Comparison of ENCODE assay signal across 8 cellular contexts in the genomic region with DNA sequence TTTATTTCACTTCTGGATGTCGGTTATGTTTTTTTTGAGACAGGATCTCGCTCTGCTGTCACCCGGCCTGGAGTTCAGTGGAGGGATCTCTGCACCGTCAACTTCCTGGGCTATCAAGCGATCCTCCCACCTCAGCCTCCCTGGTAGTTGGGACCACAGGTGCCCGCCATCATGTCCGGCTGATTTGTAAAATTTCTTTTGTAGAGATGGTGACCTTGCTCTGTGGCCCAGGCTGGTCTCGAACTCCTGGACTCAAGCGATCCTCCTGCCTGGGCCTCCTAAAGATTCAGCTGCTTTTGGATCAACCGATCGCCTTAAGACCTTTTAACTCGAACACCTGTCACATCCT. TPM values are rescaled to one million over a fixed set of nuclear protein-coding genes. Genes with fewer than 3 reads are reported as not detected.
DNase-seq lines count a peak whose midpoint lies in the region; ATAC-seq and TF ChIP-seq lines count a peak whose summit lies in the region.

No MANE protein-coding gene starts in this region.

- POLR2A ChIA-PET in Caco-2 (lab: Charles Lee) = interaction anchor here (0.6 to 1.6 kb wide), 5 partner anchors 35 to 257 kb away, joined by 4 to 10 read pairs (median 6); a partner anchor contains a TSS

- TF ChIP-seq POLR2A in lower leg skin (IDR thresholded peaks at IDR 0.05) = no peak

- H3K4me3 ChIP-seq in Caco-2 (ENCODE audit: low read depth, low read length) = peak overlapping the region; percentile 100
- peak overlapping the region; percentile 76 to 86 for H3K4me3 ChIP-seq in ascending aorta
- peak overlapping the region; percentile 100 for H3K4me3 ChIP-seq in lower leg skin (ENCODE audit: low read depth, poor library complexity, severe bottlenecking)

- H3K4me3 Mint-ChIP-seq in Caco-2 (ENCODE audit: unreplicated experiment) = peak overlapping the region; percentile 95
- peak overlapping the region; percentile 93 for H3K4me3 Mint-ChIP-seq in type B pancreatic cell

- intact Hi-C loops in Caco-2 (cut with micrococcal nuclease; ENCODE audit: unreplicated experiment) (loop anchor here (5.0 kb wide), 1 partner anchor 183 kb away; no protein-coding TSS in a partner anchor), ascending aorta (cut with DNase I) (loop anchor here (1.0 to 5.0 kb wide), 8 partner anchors 43 to 988 kb away; a partner anchor contains a TSS), lower leg skin (cut with DNase I; ENCODE audit: low total_unique reads) (no loop called here)

- 8 to 12% methylated on average over 8 to 12 of the region's 12 CpGs for WGBS in lower leg skin, 2 donors

- H3K27me3 Mint-ChIP-seq in Caco-2 (ENCODE audit: insufficient read depth, unreplicated experiment) (no peaks in the 10 kb centered on the region), type B pancreatic cell (no peaks in the 10 kb centered on the region)

- TF ChIP-seq CTCF in Caco-2 (IDR thresholded peaks at IDR 0.05; ENCODE audit: insufficient read depth in 1 of 2, low read depth in 1 of 2, low read length in 1 of 2, severe bottlenecking in 1 of 2, unreplicated experiment in 1 of 2) = no peak
- no peak for TF ChIP-seq CTCF in ascending aorta (IDR thresholded peaks at IDR 0.05)
- no peak for TF ChIP-seq CTCF in lower leg skin (IDR thresholded peaks at IDR 0.05)
- TF ChIP-seq CTCF in type B pancreatic cell (conservative IDR thresholded peaks at IDR 0.05) = no peak

- DNase-seq in Caco-2 (no peak), ascending aorta (ENCODE audit: low spot score in 2 of 2) (no peak), lower leg skin (ENCODE audit: low spot score in 2 of 2) (no peak), type B pancreatic cell (ENCODE audit: extremely low spot score, unreplicated experiment) (no peak), NCI-H1092 (lab: John Stamatoyannopoulos, UW) (no peak), HK-2 (ENCODE audit: unreplicated experiment) (no peak)

- CTCF ChIA-PET in Caco-2 (lab: Charles Lee) = no interaction called here

- H3K27ac Mint-ChIP-seq in Caco-2 (ENCODE audit: unreplicated experiment) (peak overlapping the region; percentile 96), type B pancreatic cell (peak overlapping the region; percentile 94)

- H3K36me3 ChIP-seq in Caco-2 (ENCODE audit: control insufficient read depth, insufficient read depth, low read length) = peaks cover 3% of the 10 kb centered on the region; the same call in 1 of the 2 replicates
- H3K36me3 ChIP-seq in ascending aorta = peaks cover 3 to 8% of the 10 kb centered on the region in 2 donors

- H3K4me1 Mint-ChIP-seq in Caco-2 (ENCODE audit: low read depth, unreplicated experiment) = peaks cover 6% of the 10 kb centered on the region
- peaks cover 8% of the 10 kb centered on the region for H3K4me1 Mint-ChIP-seq in type B pancreatic cell (ENCODE audit: unreplicated experiment)

- BruUV-seq in Caco-2 (replicated peaks; lab: Mats Ljungman, UMichigan) = TSS peak; percentile 90

- H3K9me3 ChIP-seq in Caco-2 = 0 out of 2 replicates have a peak, but pooled peaks cover 3% of the 10 kb centered on the region
- H3K9me3 ChIP-seq in ascending aorta = peaks cover 8 to 9% of the 10 kb centered on the region in 2 donors

- H3K27me3 ChIP-seq in Caco-2 (replicated peaks; ENCODE audit: control insufficient read depth, insufficient read depth, low read length) = no peaks in the 10 kb centered on the region
- no peaks in the 10 kb centered on the region for H3K27me3 ChIP-seq in ascending aorta

- H3K36me3 Mint-ChIP-seq in Caco-2 (ENCODE audit: insufficient read depth, unreplicated experiment) = peaks cover 53% of the 10 kb centered on the region
- H3K36me3 Mint-ChIP-seq in type B pancreatic cell = peaks cover 21% of the 10 kb centered on the region

- ATAC-seq in HG03196 (IDR thresholded peaks at IDR 0.05; ENCODE audit: unreplicated experiment) = peak; percentile 7
- ATAC-seq in HG02571 (IDR thresholded peaks at IDR 0.05; ENCODE audit: unreplicated experiment) = no peak

- H3K9me3 Mint-ChIP-seq in Caco-2 (ENCODE audit: unreplicated experiment) = peaks cover 21% of the 10 kb centered on the region
- peaks cover 5% of the 10 kb centered on the region for H3K9me3 Mint-ChIP-seq in type B pancreatic cell

- H3K27ac ChIP-seq in ascending aorta = peak overlapping the region; percentile 94 to 100

- H3K4me1 ChIP-seq in Caco-2 (peaks cover 4% of the 10 kb centered on the region; the same call in 1 of the 2 replicates), ascending aorta (peaks cover 0 to 15% of the 10 kb centered on the region in 2 donors)

RNA-seq across cellular contexts. Expression of a gene that starts 0.6 kb away (rescaled TPM):
- total RNA-seq in Caco-2 (2022) (20.3 and 21.2 TPM in 2 replicates), ascending aorta (31.6 TPM), lower leg skin (10 to 100 TPM; 44.6 to 53.2 (median 48.1) TPM), type B pancreatic cell (ENCODE audit: low replicate concordance) (19.6 and 24.1 TPM in 2 replicates)
